Comparison of ENCODE assay signal across 17 cellular contexts in the genomic region with DNA sequence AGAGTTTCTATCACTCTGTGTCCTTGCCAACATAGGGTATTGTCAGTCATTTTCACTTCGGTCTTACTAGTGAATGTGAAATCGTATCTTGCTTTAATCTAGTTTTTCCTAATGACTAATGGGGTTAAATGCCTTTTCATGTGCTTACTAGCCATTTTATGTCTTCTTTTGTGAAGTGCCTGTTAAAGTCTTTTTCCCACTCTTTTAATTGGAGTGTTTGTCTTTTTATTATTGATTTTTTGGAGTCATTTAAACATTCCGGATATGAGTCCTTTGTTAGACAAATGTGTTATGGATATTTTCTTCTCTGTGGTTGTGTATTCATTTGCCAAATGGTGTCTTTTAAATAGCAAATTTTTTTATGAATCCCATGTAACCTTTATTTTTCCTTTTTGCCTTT.
A peak's percentile ranks its signal among the peaks of the same experiment; 100 is the strongest.
DNase-seq lines count a peak whose midpoint lies in the region; ATAC-seq, FAIRE-seq and TF ChIP-seq lines count a peak whose summit lies in the region.
"Had no signal": no experiment of that assay in that cellular context is flagged by ENCODE, and none has a peak within 500 bp of the region (broad histone marks: within the 10 kb centered on the region; RNA-seq: fewer than 3 reads in every experiment).

No MANE protein-coding gene starts in this region.

- no peaks in the 10 kb centered on the region for H3K9me3 ChIP-seq in esophagus squamous epithelium
- H3K9me3 ChIP-seq: SJSA1 had no signal

- FAIRE-seq in HTR-8/SVneo (lab: Jason Lieb, UNC): peak; percentile 70
- FAIRE-seq: A549, H54 had no signal

- H3K36me3 ChIP-seq in esophagus squamous epithelium: no peaks in the 10 kb centered on the region
- H3K36me3 ChIP-seq: SJSA1 had no signal

- no peak for ATAC-seq in stimulated activated naive CD8-positive, alpha-beta T cell treated with anti-CD3 and anti-CD28 coated beads, Interleukin-15, Interleukin-2, amounts not matched to agents 100 U/mL and 50 U/mL, for 24 hours
- ATAC-seq: A549, Right ventricle myocardium inferior had no signal

- no peak overlapping the region for H3K27ac ChIP-seq in esophagus squamous epithelium
- H3K27ac ChIP-seq: A549, SJSA1 had no signal

- no peak for TF ChIP-seq POLR2A in esophagus squamous epithelium (IDR thresholded peaks at IDR 0.05)

- 44% methylated on average over 3 of the region's 3 CpGs for WGBS in esophagus squamous epithelium, 2 donors

- no peak for TF ChIP-seq CTCF in esophagus squamous epithelium (IDR thresholded peaks at IDR 0.05)

- intact Hi-C loops in esophagus squamous epithelium (cut with DNase I): no loop called here

- H3K4me3 ChIP-seq in esophagus squamous epithelium: no peak overlapping the region
- H3K4me3 ChIP-seq: A549, SJSA1 had no signal

- DNase-seq in DMS153 treated with DMSO at 0.1 percent for 48 hours (lab: John Stamatoyannopoulos, UW; ENCODE audit: unreplicated experiment) (peak; percentile 68), HTR-8/SVneo (ENCODE audit: insufficient read length, low spot score) (no peak), NCI-H187 treated with DMSO at 0.1 percent for 48 hours (lab: John Stamatoyannopoulos, UW) (peak; percentile 44), NCI-H748 treated with DMSO at 0.1 percent for 48 hours (lab: John Stamatoyannopoulos, UW) (peak; percentile 24), esophagus squamous epithelium (lab: John Stamatoyannopoulos, UW) (no peak)
- no peak for DNase-seq in effector CD8-positive, alpha-beta T cell (lab: John Stamatoyannopoulos, UW)
- DNase-seq in stimulated activated naive CD8-positive, alpha-beta T cell treated with anti-CD3 and anti-CD28 coated beads, Interleukin-15, Interleukin-2, amounts not matched to agents 100 U/mL and 50 U/mL, for 24 hours: no peak
- DNase-seq in stimulated activated CD4-positive, alpha-beta T cell treated with anti-CD3 and anti-CD28 coated beads, Interleukin-1b, Interleukin-23, amount 100 ng/mL, for 48 hours: no peak
- DNase-seq: Karpas-422, MV-4-11, NCI-H2171 treated with DMSO at 0.1 percent for 48 hours, NCI-H446 treated with DMSO at 0.1 percent for 48 hours, NCI-H69 had no signal

- no peaks in the 10 kb centered on the region for H3K4me1 ChIP-seq in esophagus squamous epithelium
- H3K4me1 ChIP-seq: A549, SJSA1 had no signal

- H3K27me3 ChIP-seq in esophagus squamous epithelium: peaks cover 0 to 4% (median 0%) of the 10 kb centered on the region in 4 donors

Comparison
In these comparisons a context has a peak if more than half of its experiments do, and no peak if none do; other contexts are left out.
1. DNase-seq: peak in DMS153 treated with DMSO at 0.1 percent for 48 hours (single experiment), NCI-H187 treated with DMSO at 0.1 percent for 48 hours (single experiment) and NCI-H748 treated with DMSO at 0.1 percent for 48 hours (single experiment); none in HTR-8/SVneo (single experiment), effector CD8-positive, alpha-beta T cell (single experiment), stimulated activated naive CD8-positive, alpha-beta T cell treated with anti-CD3 and anti-CD28 coated beads, Interleukin-15, Interleukin-2, amounts not matched to agents 100 U/mL and 50 U/mL, for 24 hours (single experiment), stimulated activated CD4-positive, alpha-beta T cell treated with anti-CD3 and anti-CD28 coated beads, Interleukin-1b, Interleukin-23, amount 100 ng/mL, for 48 hours (single experiment) and esophagus squamous epithelium (single experiment).